Comparison of ENCODE assay signal across 21 cellular contexts in genomic region chr10:817371-817770, GRCh38.
"Had no signal": no experiment of that assay in that cellular context is flagged by ENCODE, and none has a peak within 500 bp of the region (broad histone marks: within the 10 kb centered on the region; RNA-seq: fewer than 3 reads in every experiment).

No MANE protein-coding gene starts in this region.

- H3K4me1 Mint-ChIP-seq: brain, neural crest cell had no signal

- H3K9me3 Mint-ChIP-seq: brain; effector memory CD8-positive, alpha-beta T cell; neural crest cell; T-cell had no signal

- H3K27ac ChIP-seq: hepatocyte, ovary, tibial nerve had no signal

- H3K27me3 ChIP-seq: hepatocyte, ovary, tibial nerve had no signal

- DNase-seq: activated CD4-positive, alpha-beta T cell treated with anti-CD3 and anti-CD28 coated beads, Interleukin-2, amount 50 U/mL, for 48 hours; activated CD4-positive, CD25-positive, alpha-beta regulatory T cell treated with anti-CD3 and anti-CD28 coated beads, Interleukin-2, amount 50 U/mL, for 72 hours; activated effector memory CD4-positive, alpha-beta T cell treated with Interleukin-2 at 50 U/mL for 16 hours; activated naive CD4-positive, alpha-beta T cell treated with anti-CD3 and anti-CD28 coated beads, Interleukin-2, amount 50 U/mL, for 16 hours; activated T-cell treated with anti-CD3 and anti-CD28 coated beads, Interleukin-2, amount 50 U/mL, for 1 hour; amniotic stem cell; cerebellar nuclear complex; effector memory CD8-positive, alpha-beta T cell; erythroblast; ovary; SK-N-SH; stimulated activated CD4-positive, alpha-beta T cell treated with anti-CD3 and anti-CD28 coated beads, Interleukin-12 subunit alpha, Interleukin-12 subunit beta, amount 100 ng/mL, for 4 hours; stimulated activated CD4-positive, alpha-beta T cell treated with anti-CD3 and anti-CD28 coated beads, Interleukin-2, amount 100 ng/mL, for 24 hours; T-cell; T1000 had no signal

- H3K4me3 ChIP-seq: hepatocyte, ovary, tibial nerve had no signal

- FAIRE-seq: keratinocyte had no signal

- H3K9me3 ChIP-seq: ovary, SK-N-SH, tibial nerve had no signal

- ATAC-seq: effector memory CD8-positive, alpha-beta T cell; left lobe of liver; T-cell had no signal

- H3K4me3 Mint-ChIP-seq: brain; effector memory CD8-positive, alpha-beta T cell; neural crest cell; T-cell had no signal

- H3K36me3 ChIP-seq: ovary had no signal
